In genomic region chr22:35126993-35127392, GRCh38 we compare ENCODE assay signal across 15 cellular contexts.
A peak's percentile ranks its signal among the peaks of the same experiment; 100 is the strongest.
DNase-seq lines count a peak whose midpoint lies in the region; ATAC-seq and TF ChIP-seq lines count a peak whose summit lies in the region.
"Had no signal": no experiment of that assay in that cellular context is flagged by ENCODE, and none has a peak within 500 bp of the region (broad histone marks: within the 10 kb centered on the region; RNA-seq: fewer than 3 reads in every experiment).

No MANE protein-coding gene starts in this region.

- H3K9me3 ChIP-seq in OCI-LY3 (ENCODE audit: insufficient read depth, low read length): no peaks in the 10 kb centered on the region
- peaks cover 8% of the 10 kb centered on the region for H3K9me3 ChIP-seq in mammary epithelial cell (replicated peaks; ENCODE audit: insufficient read depth, low read length)
- H3K9me3 ChIP-seq in spleen: no peaks in the 10 kb centered on the region

- H2AFZ ChIP-seq in OCI-LY3 (ENCODE audit: low read depth, low read length) (no peak overlapping the region), mammary epithelial cell (ENCODE audit: low read depth, low read length) (no peak overlapping the region)

- TF ChIP-seq POLR2A in spleen (IDR thresholded peaks at IDR 0.05): no peak

- H3K4me3 ChIP-seq in OCI-LY3 (ENCODE audit: low read length) (peak overlapping the region; percentile 38; the same call in 1 of the 2 replicates), mammary epithelial cell (replicated peaks in 1 of 3; ENCODE audit: insufficient read depth in 1 of 3, low read depth in 2 of 3, low read length in 3 of 3) (no peak overlapping the region), spleen (no peak overlapping the region)

- H3K79me2 ChIP-seq in OCI-LY3 (ENCODE audit: low read length) (no peaks in the 10 kb centered on the region), mammary epithelial cell (ENCODE audit: insufficient read depth, low read length) (no peaks in the 10 kb centered on the region)

- H3K36me3 ChIP-seq in OCI-LY3 (replicated peaks; ENCODE audit: low read depth, low read length) (no peaks in the 10 kb centered on the region), mammary epithelial cell (ENCODE audit: insufficient read depth, low read length) (no peaks in the 10 kb centered on the region), spleen (no peaks in the 10 kb centered on the region)
- H3K36me3 ChIP-seq: brain microvascular endothelial cell had no signal

- H3K27ac ChIP-seq in OCI-LY3 (ENCODE audit: low read length): no peak overlapping the region
- no peak overlapping the region for H3K27ac ChIP-seq in mammary epithelial cell (ENCODE audit: insufficient read depth, low read depth, low read length)
- H3K27ac ChIP-seq in spleen: no peak overlapping the region
- H3K27ac ChIP-seq: brain microvascular endothelial cell had no signal

- CTCF ChIA-PET in mammary epithelial cell (lab: Charles Lee; ENCODE audit: low non-redundant PET): no interaction called here

- H3K4me1 ChIP-seq in OCI-LY3 (ENCODE audit: low read length) (peaks cover 65% of the 10 kb centered on the region), mammary epithelial cell (ENCODE audit: insufficient read depth, low read length) (no peaks in the 10 kb centered on the region), spleen (no peaks in the 10 kb centered on the region)

- intact Hi-C loops in mammary epithelial cell (cut with micrococcal nuclease) (no loop called here), spleen (cut with DNase I; ENCODE audit: low total_unique reads) (no loop called here), Right ventricle myocardium superior (cut with DNase I) (no loop called here)

- H3K9ac ChIP-seq in OCI-LY3 (ENCODE audit: low read length) (no peak overlapping the region), mammary epithelial cell (ENCODE audit: insufficient read depth, low read length) (no peak overlapping the region)

- H3K4me2 ChIP-seq in OCI-LY3 (ENCODE audit: low read length) (peak overlapping the region; percentile 66), mammary epithelial cell (ENCODE audit: insufficient read depth, low read depth, low read length) (no peak overlapping the region)

- dilution Hi-C loops in mammary epithelial cell (cut with HindIII; ENCODE audit: low sequenced_read_pairs): no loop called here

- TF ChIP-seq CTCF in OCI-LY3 (IDR thresholded peaks at IDR 0.05; ENCODE audit: low read depth, low read length) (no peak), mammary epithelial cell (conservative IDR thresholded peaks at IDR 0.05 in 1 of 2, IDR thresholded peaks at IDR 0.05 in 1 of 2; ENCODE audit: extremely low read depth in 1 of 2, insufficient read depth in 1 of 2, low read depth in 1 of 2, low read length in 2 of 2) (no peak), spleen (IDR thresholded peaks at IDR 0.05 in 8 of 11, conservative IDR thresholded peaks at IDR 0.05 in 3 of 11) (no peak)

- no peaks in the 10 kb centered on the region for H4K20me1 ChIP-seq in OCI-LY3 (ENCODE audit: insufficient read depth, low read length)
- no peaks in the 10 kb centered on the region for H4K20me1 ChIP-seq in mammary epithelial cell (ENCODE audit: insufficient read depth, low read length)

- H3K27me3 ChIP-seq in OCI-LY3 (ENCODE audit: low read depth, low read length) (no peaks in the 10 kb centered on the region), mammary epithelial cell (ENCODE audit: insufficient read depth, low read length) (no peaks in the 10 kb centered on the region), spleen (replicated peaks in 1 of 7) (peaks cover 0 to 75% (median 0%) of the 10 kb centered on the region in 7 donors)
- H3K27me3 ChIP-seq: brain microvascular endothelial cell had no signal

- DNase-seq in activated T-cell treated with anti-CD3 and anti-CD28 coated beads, Interleukin-2, amount 50 U/mL, for 1 hour: no peak
- no peak for DNase-seq in mammary epithelial cell
- no peak for DNase-seq in spleen
- DNase-seq in Right ventricle myocardium superior: no peak
- DNase-seq: activated naive CD4-positive, alpha-beta T cell treated with Interleukin-2 at 50 U/mL for 16 hours; brain microvascular endothelial cell; effector memory CD8-positive, alpha-beta T cell; mesendoderm; MV-4-11; NCI-H2171 treated with DMSO at 0.1 percent for 48 hours; substantia nigra had no signal

- BruUV-seq in mammary epithelial cell (replicated peaks; lab: Mats Ljungman, UMichigan): no TSS peak

- 50% methylated on average over 8 of the region's 8 CpGs for WGBS in mammary epithelial cell (ENCODE audit: low coverage, missing lambda C conversion rate)
- WGBS in spleen, 5 donors: 50 to 60% (median 58%) methylated on average over 8 of the region's 8 CpGs

- in situ Hi-C loops in mammary epithelial cell (cut with MboI; ENCODE audit: low sequenced_read_pairs in 2 of 2): no loop called here

- peak; percentile 69 for ATAC-seq in GM18511 (IDR thresholded peaks at IDR 0.05; ENCODE audit: unreplicated experiment)
- ATAC-seq in GM21381 (IDR thresholded peaks at IDR 0.05; ENCODE audit: unreplicated experiment): peak; percentile 50
- ATAC-seq in HG02870 (IDR thresholded peaks at IDR 0.05; ENCODE audit: unreplicated experiment): peak; percentile 30
- no peak for ATAC-seq in Right ventricle myocardium superior (ENCODE audit: poor library complexity)
- ATAC-seq: effector memory CD8-positive, alpha-beta T cell had no signal
